ENCODE assay signal across 8 cellular contexts in genomic region chr2:96739633-96740428, GRCh38. TPM values are rescaled to one million over a fixed set of nuclear protein-coding genes. Genes with fewer than 3 reads are reported as not detected.
A peak's percentile ranks its signal among the peaks of the same experiment; 100 is the strongest.
DNase-seq lines count a peak whose midpoint lies in the region; ATAC-seq and TF ChIP-seq lines count a peak whose summit lies in the region.

TSS of gene LMAN2L (minus strand) at chr2:96740064. CDS start at chr2:96740040, 24 bp downstream.

- H3K4me3 Mint-ChIP-seq in effector memory CD8-positive, alpha-beta T cell = peak within 1 kb of the TSS; percentile 97 to 99
- peak within 1 kb of the TSS; percentile 95 for H3K4me3 Mint-ChIP-seq in memory B cell

- DNase-seq in CMK (ENCODE audit: low read depth) = peak; percentile 88
- peak; percentile 91 for DNase-seq in GM20000 (ENCODE audit: low spot score)
- DNase-seq in HT-29 (ENCODE audit: low spot score) = peak; percentile 98
- peak; percentile 96 to 98 for DNase-seq in NOMO-1 (lab: John Stamatoyannopoulos, UW; ENCODE audit: unreplicated experiment in 2 of 2)
- DNase-seq in activated CD8-positive, alpha-beta memory T cell treated with anti-CD3 and anti-CD28 coated beads for 48 hours (ENCODE audit: low read depth in 2 of 3, low spot score in 2 of 3) = peak; percentile 71 to 86 (median 83)
- DNase-seq in effector memory CD8-positive, alpha-beta T cell = peak; percentile 91 to 94 (median 92)
- DNase-seq in memory B cell (ENCODE audit: low spot score in 2 of 2) = peak; percentile 84 to 91
- peak; percentile 96 for DNase-seq in stimulated activated CD8-positive, alpha-beta memory T cell treated with anti-CD3 and anti-CD28 coated beads, Interleukin-12 subunit alpha, Interleukin-12 subunit beta, amount 100 ng/mL, for 24 hours (ENCODE audit: extremely low read depth)

- H3K27me3 Mint-ChIP-seq in effector memory CD8-positive, alpha-beta T cell = no peaks in the 10 kb centered on the region
- no peaks in the 10 kb centered on the region for H3K27me3 Mint-ChIP-seq in memory B cell

- peaks cover 11% of the 10 kb centered on the region for H3K36me3 Mint-ChIP-seq in effector memory CD8-positive, alpha-beta T cell (ENCODE audit: insufficient read depth)
- H3K36me3 Mint-ChIP-seq in memory B cell = peaks cover 3% of the 10 kb centered on the region

- TF ChIP-seq CTCF in GM20000 (IDR thresholded peaks at IDR 0.05; ENCODE audit: extremely low read depth, missing control alignments) = no peak

- H3K4me1 Mint-ChIP-seq in effector memory CD8-positive, alpha-beta T cell (ENCODE audit: low read depth in 2 of 2) = peaks cover 31 to 35% of the 10 kb centered on the region in 2 donors
- H3K4me1 Mint-ChIP-seq in memory B cell = peaks cover 21% of the 10 kb centered on the region

- peak; percentile 93 for ATAC-seq in effector memory CD8-positive, alpha-beta T cell (replicated peaks)
- ATAC-seq in memory B cell (ENCODE audit: low read depth) = peak; percentile 94

- H3K27ac Mint-ChIP-seq in effector memory CD8-positive, alpha-beta T cell = peak within 1 kb of the TSS; percentile 93 to 99
- H3K27ac Mint-ChIP-seq in memory B cell = peak within 1 kb of the TSS; percentile 92

- no peaks in the 10 kb centered on the region for H3K9me3 Mint-ChIP-seq in effector memory CD8-positive, alpha-beta T cell
- no peaks in the 10 kb centered on the region for H3K9me3 Mint-ChIP-seq in memory B cell

RNA-seq across cellular contexts. Expression of gene LMAN2L, which starts in this region (rescaled TPM):
- 12.0 and 12.4 TPM in 2 replicates for total RNA-seq in HT-29 (2014; rRNA removed; shearing (Covaris generic))

Comparison
In these comparisons a context has a peak if more than half of its experiments do, and no peak if none do; other contexts are left out.
1. Peak in every context shown above with its lines: DNase-seq and ATAC-seq.